ENCODE assay signal across 27 cellular contexts in genomic region chr9:20462410-20462809, GRCh38.
DNase-seq lines count a peak whose midpoint lies in the region; ATAC-seq, FAIRE-seq and TF ChIP-seq lines count a peak whose summit lies in the region.
"Had no signal": no experiment of that assay in that cellular context is flagged by ENCODE, and none has a peak within 500 bp of the region (broad histone marks: within the 10 kb centered on the region; RNA-seq: fewer than 3 reads in every experiment).

No MANE protein-coding gene starts in this region.

- no peak overlapping the region for H2BK12ac ChIP-seq in H1 (ENCODE audit: low read depth, low read length)

- H3K4ac ChIP-seq in H1 (replicated peaks; ENCODE audit: insufficient read length, low read depth, low read length): no peak overlapping the region

- WGBS in H1 (ENCODE audit: extremely low coverage in 1 of 2, insufficient coverage in 1 of 2, insufficient read length in 1 of 2, insufficient replicate concordance in 2 of 2, low coverage in 1 of 2, low lambda C conversion rate in 2 of 2, missing lambda C conversion rate in 1 of 2), 2 experiments: 91% methylated on average over 3 of the region's 3 CpGs; no CpG with 5 or more reads in 1 of the 2 experiments

- no peaks in the 10 kb centered on the region for H3K27me3 ChIP-seq in breast epithelium
- no peaks in the 10 kb centered on the region for H3K27me3 ChIP-seq in H1 (replicated peaks in 1 of 4; ENCODE audit: control insufficient read depth in 3 of 4, extremely low read depth in 1 of 4, insufficient read depth in 3 of 4, low read length in 3 of 4)
- H3K27me3 ChIP-seq: BLaER1 treated with 17β-estradiol and CSF1 and Interleukin-3, amounts not matched to agents 10 nM and 100 nM; esophagus muscularis mucosa; Peyer's patch had no signal

- peak; percentile 24 for FAIRE-seq in H1 (lab: Jason Lieb, UNC)
- FAIRE-seq: A204.1, H54 had no signal

- H4K91ac ChIP-seq in H1 (replicated peaks; ENCODE audit: insufficient read length, low read length): no peak overlapping the region

- no peaks in the 10 kb centered on the region for H3K79me1 ChIP-seq in H1 (ENCODE audit: low read depth, low read length)

- no peak for TF ChIP-seq POLR2A in breast epithelium (IDR thresholded peaks at IDR 0.05)
- no peak for TF ChIP-seq POLR2A in H1 (IDR thresholded peaks at IDR 0.05; ENCODE audit: control extremely low read depth in 1 of 2, low read depth in 2 of 2, low read length in 2 of 2)

- H4K8ac ChIP-seq in H1 (ENCODE audit: extremely low read depth, insufficient read depth, low read length): no peak overlapping the region

- H3K36me3 ChIP-seq in breast epithelium: no peaks in the 10 kb centered on the region
- H3K36me3 ChIP-seq in H1 (ENCODE audit: control insufficient read depth in 2 of 4, insufficient read depth in 4 of 4, low read length in 3 of 4): no peaks in the 10 kb centered on the region
- H3K36me3 ChIP-seq: BLaER1 treated with 17β-estradiol and CSF1 and Interleukin-3, amounts not matched to agents 10 nM and 100 nM; esophagus muscularis mucosa; left ventricle myocardium inferior; Peyer's patch; thoracic aorta had no signal

- H3K4me1 ChIP-seq in breast epithelium (no peaks in the 10 kb centered on the region), H1 (replicated peaks in 1 of 4; ENCODE audit: control insufficient read depth in 3 of 4, insufficient read depth in 4 of 4, low read length in 3 of 4) (no peaks in the 10 kb centered on the region)
- H3K4me1 ChIP-seq: Peyer's patch had no signal

- intact Hi-C loops in MCF 10A (cut with micrococcal nuclease) (no loop called here), breast epithelium (cut with DNase I; ENCODE audit: low total_unique reads) (loop anchor here (5.0 kb wide), 1 partner anchor 410 kb away; no protein-coding TSS in a partner anchor)

- TF ChIP-seq RAD21 in H1 (IDR thresholded peaks at IDR 0.05 in 1 of 2, conservative IDR thresholded peaks at IDR 0.05 in 1 of 2; ENCODE audit: low read depth in 2 of 2, low read length in 2 of 2): peak; percentile 43 to 58

- H3K14ac ChIP-seq in H1 (ENCODE audit: insufficient read length): no peak overlapping the region

- no peak overlapping the region for H2BK15ac ChIP-seq in H1 (ENCODE audit: low read length)

- H3K56ac ChIP-seq in H1 (replicated peaks; ENCODE audit: insufficient read length, low read depth, low read length): no peak overlapping the region

- H3K79me2 ChIP-seq in H1 (ENCODE audit: control insufficient read depth in 1 of 2, insufficient read depth in 2 of 2, low read length in 2 of 2): no peaks in the 10 kb centered on the region

- H3K4me1 Mint-ChIP-seq in MCF 10A (ENCODE audit: insufficient read depth, unreplicated experiment) (no peaks in the 10 kb centered on the region), osteocyte (ENCODE audit: unreplicated experiment) (no peaks in the 10 kb centered on the region)

- H4K5ac ChIP-seq in H1 (ENCODE audit: insufficient read length, low read depth, low read length): no peak overlapping the region

- no peaks in the 10 kb centered on the region for H3K9me3 ChIP-seq in breast epithelium
- H3K9me3 ChIP-seq in H1 (ENCODE audit: insufficient read depth in 2 of 2, low read depth in 1 of 2, low read length in 1 of 2): no peaks in the 10 kb centered on the region
- H3K9me3 ChIP-seq: BLaER1 treated with 17β-estradiol and CSF1 and Interleukin-3, amounts not matched to agents 10 nM and 100 nM; esophagus muscularis mucosa; left ventricle myocardium inferior; Peyer's patch; thoracic aorta had no signal

- H3K36me3 Mint-ChIP-seq in MCF 10A (ENCODE audit: insufficient read depth, unreplicated experiment): peaks cover 4% of the 10 kb centered on the region
- no peaks in the 10 kb centered on the region for H3K36me3 Mint-ChIP-seq in osteocyte (ENCODE audit: unreplicated experiment)
- H3K36me3 Mint-ChIP-seq: activated CD4-positive, alpha-beta memory T cell treated with anti-CD3 and anti-CD28 coated beads for 36 hours had no signal

- DNase-seq in MCF 10A (ENCODE audit: unreplicated experiment) (peak; percentile 13), breast epithelium (ENCODE audit: low spot score in 2 of 2) (no peak), NAMALWA (ENCODE audit: low spot score) (peak; percentile 13), H1 (ENCODE audit: low read depth in 1 of 2, low spot score in 2 of 2) (no peak), osteocyte (ENCODE audit: extremely low spot score, unreplicated experiment) (no peak), foreskin melanocyte (no peak), COLO668 (lab: John Stamatoyannopoulos, UW; ENCODE audit: unreplicated experiment) (no peak)
- DNase-seq: activated CD4-positive, alpha-beta memory T cell treated with anti-CD3 and anti-CD28 coated beads for 36 hours; activated naive CD4-positive, alpha-beta T cell; activated T-cell treated with anti-CD3 and anti-CD28 coated beads for 4 hours; amygdala; effector CD4-positive, alpha-beta T cell; left ventricle myocardium inferior; midbrain; NCI-H1417; NCI-H526; nephron progenitor cell; Peyer's patch; stimulated activated CD4-positive, alpha-beta T cell treated with anti-CD3 and anti-CD28 coated beads, Interleukin-2, amount 100 ng/mL, for 24 hours; stimulated activated naive CD4-positive, alpha-beta T cell had no signal

- no peak for ATAC-seq in GM21529 (IDR thresholded peaks at IDR 0.05; ENCODE audit: unreplicated experiment)

- no peak overlapping the region for H3K27ac Mint-ChIP-seq in MCF 10A (ENCODE audit: low read depth, unreplicated experiment)
- no peak overlapping the region for H3K27ac Mint-ChIP-seq in osteocyte (ENCODE audit: unreplicated experiment)
- H3K27ac Mint-ChIP-seq: activated CD4-positive, alpha-beta memory T cell treated with anti-CD3 and anti-CD28 coated beads for 36 hours; T-helper 2 cell treated with Interferon-gamma antibody and Interleukin-4, amounts not matched to agents 5 μg/mL and 100 μg/mL, for 36 hours had no signal

- no peaks in the 10 kb centered on the region for H4K20me1 ChIP-seq in H1 (replicated peaks in 1 of 2; ENCODE audit: control insufficient read depth in 1 of 2, insufficient read depth in 2 of 2, low read length in 2 of 2)
- H4K20me1 ChIP-seq: BLaER1 treated with 17β-estradiol and CSF1 and Interleukin-3, amounts not matched to agents 10 nM and 100 nM had no signal

- no peak overlapping the region for H2AFZ ChIP-seq in H1 (ENCODE audit: low read length)

- CTCF ChIA-PET in MCF 10A (lab: Yijun Ruan, JAX) (interaction anchor here (0.9 kb wide), 1 partner anchor 17 kb away, joined by 3 read pairs; no protein-coding TSS in a partner anchor), H1 (lab: Charles Lee; ENCODE audit: partially characterized antibody) (interaction anchor here (0.6 to 2.8 kb wide), 6 partner anchors 9 to 516 kb away, joined by 3 to 13 read pairs (median 4); no protein-coding TSS in a partner anchor)

- H3K27ac ChIP-seq in breast epithelium: no peak overlapping the region
- no peak overlapping the region for H3K27ac ChIP-seq in H1 (ENCODE audit: low read depth, low read length)
- H3K27ac ChIP-seq: BLaER1 treated with 17β-estradiol and CSF1 and Interleukin-3, amounts not matched to agents 10 nM and 100 nM; esophagus muscularis mucosa; left ventricle myocardium inferior; Peyer's patch; thoracic aorta had no signal

- no peak overlapping the region for H3K4me3 Mint-ChIP-seq in MCF 10A (ENCODE audit: unreplicated experiment)
- no peak overlapping the region for H3K4me3 Mint-ChIP-seq in osteocyte (ENCODE audit: unreplicated experiment)
- H3K4me3 Mint-ChIP-seq: activated CD4-positive, alpha-beta memory T cell treated with anti-CD3 and anti-CD28 coated beads for 36 hours; nephron progenitor cell; T-helper 2 cell treated with Interferon-gamma antibody and Interleukin-4, amounts not matched to agents 5 μg/mL and 100 μg/mL, for 36 hours had no signal

- no peak overlapping the region for H3K4me2 ChIP-seq in H1 (ENCODE audit: insufficient read depth in 1 of 2, low read depth in 2 of 2, low read length in 2 of 2)

- H3K27me3 Mint-ChIP-seq in MCF 10A (ENCODE audit: insufficient read depth, unreplicated experiment): peaks cover 95% of the 10 kb centered on the region
- H3K27me3 Mint-ChIP-seq in osteocyte (ENCODE audit: unreplicated experiment): no peaks in the 10 kb centered on the region
- H3K27me3 Mint-ChIP-seq: activated CD4-positive, alpha-beta memory T cell treated with anti-CD3 and anti-CD28 coated beads for 36 hours had no signal

- TF ChIP-seq EP300 in H1 (IDR thresholded peaks at IDR 0.05; ENCODE audit: borderline replicate concordance in 1 of 2, low read depth in 2 of 2, low read length in 2 of 2): no peak

- H3K4me3 ChIP-seq in breast epithelium (no peak overlapping the region), H1 (ENCODE audit: extremely low read depth in 1 of 4, insufficient read depth in 2 of 4, low read depth in 3 of 4, low read length in 4 of 4) (no peak overlapping the region)
- H3K4me3 ChIP-seq: BLaER1 treated with 17β-estradiol and CSF1 and Interleukin-3, amounts not matched to agents 10 nM and 100 nM; esophagus muscularis mucosa; left ventricle myocardium inferior; Peyer's patch; thoracic aorta had no signal

- H3K9me3 Mint-ChIP-seq in MCF 10A (ENCODE audit: unreplicated experiment) (no peaks in the 10 kb centered on the region), osteocyte (ENCODE audit: unreplicated experiment) (no peaks in the 10 kb centered on the region)
- H3K9me3 Mint-ChIP-seq: activated CD4-positive, alpha-beta memory T cell treated with anti-CD3 and anti-CD28 coated beads for 36 hours; nephron progenitor cell; T-helper 2 cell treated with Interferon-gamma antibody and Interleukin-4, amounts not matched to agents 5 μg/mL and 100 μg/mL, for 36 hours had no signal

- H2BK20ac ChIP-seq in H1 (ENCODE audit: low read length): no peak overlapping the region

- H2AK5ac ChIP-seq in H1 (ENCODE audit: low read depth, low read length): no peak overlapping the region

- no peak overlapping the region for H2BK5ac ChIP-seq in H1 (ENCODE audit: low read depth, low read length)

- TF ChIP-seq CTCF in MCF 10A (IDR thresholded peaks at IDR 0.05; ENCODE audit: unreplicated experiment) (no peak), breast epithelium (IDR thresholded peaks at IDR 0.05) (no peak), H1 (IDR thresholded peaks at IDR 0.05; ENCODE audit: control extremely low read depth in 1 of 3, insufficient read depth in 1 of 3, low read depth in 1 of 3, low read length in 3 of 3) (peak; percentile 45 to 60 (median 51)), osteocyte (IDR thresholded peaks at IDR 0.05) (peak; percentile 9)

- no peak overlapping the region for H3K23ac ChIP-seq in H1 (ENCODE audit: insufficient read length)

- no peak overlapping the region; the same call in 1 of the 2 replicates for H3K18ac ChIP-seq in H1 (ENCODE audit: extremely low read depth, low read length)

- no peak overlapping the region for H3K9ac ChIP-seq in H1 (replicated peaks in 1 of 4; ENCODE audit: extremely low read depth in 1 of 4, low read depth in 3 of 4, low read length in 3 of 4)
- H3K9ac ChIP-seq: BLaER1 treated with 17β-estradiol and CSF1 and Interleukin-3, amounts not matched to agents 10 nM and 100 nM had no signal

- no TSS peak for BruUV-seq in MCF 10A (replicated peaks; lab: Mats Ljungman, UMichigan)

- no peak overlapping the region for H2BK120ac ChIP-seq in H1 (replicated peaks; ENCODE audit: low read depth, low read length)

- POLR2A ChIA-PET in MCF 10A (lab: Yijun Ruan, JAX): no interaction called here
- POLR2A ChIA-PET in H1 (lab: Charles Lee; ENCODE audit: partially characterized antibody): no interaction called here

- H3K23me2 ChIP-seq in H1 (ENCODE audit: low read depth, low read length): no peaks in the 10 kb centered on the region

Comparison
In these comparisons a context has a peak if more than half of its experiments do, and no peak if none do; other contexts are left out.
1. DNase-seq: peak in MCF 10A (single experiment) and NAMALWA (single experiment); none in breast epithelium (0 of 2), H1 (0 of 2), osteocyte (single experiment), foreskin melanocyte (single experiment) and COLO668 (single experiment).
2. CTCF ChIP-seq: peak in H1 (3 of 3) and osteocyte (single experiment); none in MCF 10A (single experiment) and breast epithelium (0 of 3).